Comparison of ENCODE assay signal across 8 cellular contexts in the genomic region with DNA sequence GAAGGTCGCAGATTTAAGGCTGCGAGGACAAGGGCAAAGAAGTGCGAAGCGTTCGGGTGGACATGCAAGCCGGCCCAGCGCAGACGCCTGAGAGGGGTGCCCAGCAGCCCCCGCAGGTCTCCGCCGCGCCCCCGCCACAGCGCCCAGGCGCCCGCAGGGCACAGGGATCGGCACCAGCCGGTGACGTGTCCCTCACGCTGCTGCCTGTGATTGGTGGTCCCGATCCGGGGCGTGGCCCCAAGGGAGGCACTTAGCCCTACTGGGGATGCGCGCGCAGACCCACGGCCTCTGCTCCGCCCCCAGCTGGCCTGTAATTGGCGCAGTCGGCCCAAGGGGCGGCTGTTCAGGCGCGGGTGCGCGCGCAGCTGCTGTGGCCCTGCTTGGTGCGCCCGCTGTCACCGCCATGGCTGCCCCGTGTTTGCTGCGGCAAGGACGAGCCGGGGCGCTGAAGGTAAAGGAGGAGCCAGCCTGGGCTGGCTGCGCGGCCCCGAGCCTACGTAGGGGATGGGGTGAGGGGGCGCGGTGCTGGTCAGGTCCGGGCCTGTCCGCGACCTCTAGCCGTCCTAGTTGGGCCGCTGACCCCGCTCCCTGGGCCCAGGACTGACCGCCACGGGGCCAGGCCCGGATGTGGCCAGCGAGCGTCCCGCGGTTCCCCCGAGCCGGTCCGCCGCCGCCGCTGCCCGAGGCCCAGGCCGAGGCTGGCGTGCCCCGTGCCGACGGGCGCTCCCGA. TPM values are rescaled to one million over a fixed set of nuclear protein-coding genes. Genes with fewer than 3 reads are reported as not detected.
DNase-seq lines count a peak whose midpoint lies in the region; ATAC-seq, FAIRE-seq and TF ChIP-seq lines count a peak whose summit lies in the region.

A gene (plus strand): TSS at position 379 of the 730 bp plus-strand sequence. CDS start 25 bp downstream, at position 404.

- H3K79me1 ChIP-seq in H1 (ENCODE audit: low read depth, low read length) (peaks cover 3% of the 10 kb centered on the region; the same call in 1 of the 2 replicates), mesenchymal stem cell (replicated peaks; ENCODE audit: low read length, poor library complexity, severe bottlenecking) (peaks cover 3% of the 10 kb centered on the region)

- H3K14ac ChIP-seq in H1 (ENCODE audit: insufficient read length): no peak within 1 kb of the TSS
- H3K14ac ChIP-seq in mesenchymal stem cell (ENCODE audit: low read length in 2 of 2): peak within 1 kb of the TSS in 1 of 2 experiments; percentile 89

- no peak within 1 kb of the TSS for H3K56ac ChIP-seq in H1 (replicated peaks; ENCODE audit: insufficient read length, low read depth, low read length)

- peak; percentile 89 for ATAC-seq in GM21367 (IDR thresholded peaks at IDR 0.05; ENCODE audit: unreplicated experiment)

- WGBS in H1 (ENCODE audit: extremely low coverage in 1 of 2, insufficient coverage in 1 of 2, insufficient read length in 1 of 2, insufficient replicate concordance in 2 of 2, low coverage in 1 of 2, low lambda C conversion rate in 2 of 2, missing lambda C conversion rate in 1 of 2), 2 experiments: 1% methylated on average over 69 of the region's 77 CpGs; no CpG with 5 or more reads in 1 of the 2 experiments
- WGBS in mesenchymal stem cell: under 1% methylated on average over 65 of the region's 77 CpGs

- H2BK20ac ChIP-seq in H1 (ENCODE audit: low read length): no peak within 1 kb of the TSS

- TF ChIP-seq CTCF in H1 (IDR thresholded peaks at IDR 0.05; ENCODE audit: control extremely low read depth in 1 of 3, insufficient read depth in 1 of 3, low read depth in 1 of 3, low read length in 3 of 3): no peak

- no peak within 1 kb of the TSS for H2BK120ac ChIP-seq in H1 (replicated peaks; ENCODE audit: low read depth, low read length)
- peak within 1 kb of the TSS; percentile 83 for H2BK120ac ChIP-seq in mesenchymal stem cell (ENCODE audit: low read depth, low read length)

- H3K79me2 ChIP-seq in H1 (ENCODE audit: control insufficient read depth in 1 of 2, insufficient read depth in 2 of 2, low read length in 2 of 2): peaks cover 0 to 12% of the 10 kb centered on the region in 2 experiments; a peak in 2 of 4 replicates

- H4K20me1 ChIP-seq in H1 (replicated peaks in 1 of 2; ENCODE audit: control insufficient read depth in 1 of 2, insufficient read depth in 2 of 2, low read length in 2 of 2): peaks cover 0 to 3% of the 10 kb centered on the region in 2 experiments

- H3K9ac ChIP-seq in H1 (replicated peaks in 1 of 4; ENCODE audit: extremely low read depth in 1 of 4, low read depth in 3 of 4, low read length in 3 of 4): peak within 1 kb of the TSS; percentile 69 to 89 (median 83)
- H3K9ac ChIP-seq in mesenchymal stem cell (ENCODE audit: low read length): peak within 1 kb of the TSS; percentile 92

- H4K8ac ChIP-seq in H1 (ENCODE audit: extremely low read depth, insufficient read depth, low read length) (peak within 1 kb of the TSS; percentile 94), mesenchymal stem cell (ENCODE audit: low read length) (peak within 1 kb of the TSS; percentile 99)

- FAIRE-seq in HTR-8/SVneo (lab: Jason Lieb, UNC) (peak; percentile 98), H1 (lab: Jason Lieb, UNC) (no peak)

- peak within 1 kb of the TSS; percentile 84; the same call in 1 of the 2 replicates for H3K27ac ChIP-seq in H1 (ENCODE audit: low read depth, low read length)
- peak within 1 kb of the TSS; percentile 83 for H3K27ac ChIP-seq in mesenchymal stem cell (ENCODE audit: low read length, poor library complexity, severe bottlenecking)

- H2AFZ ChIP-seq in H1 (ENCODE audit: low read length) (0 out of 2 replicates have a peak within 1 kb of the TSS, but pooled peaks have one; percentile 18), mesenchymal stem cell (ENCODE audit: low read depth, low read length) (peak within 1 kb of the TSS; percentile 72)

- peak within 1 kb of the TSS; percentile 98 for H3K18ac ChIP-seq in H1 (ENCODE audit: extremely low read depth, low read length)
- peak within 1 kb of the TSS; percentile 77 to 86 for H3K18ac ChIP-seq in mesenchymal stem cell (ENCODE audit: low read depth in 1 of 2, low read length in 2 of 2)

- peaks cover 2% of the 10 kb centered on the region for H3K23me2 ChIP-seq in H1 (ENCODE audit: low read depth, low read length)

- peak within 1 kb of the TSS; percentile 94 for H2BK5ac ChIP-seq in H1 (ENCODE audit: low read depth, low read length)
- H2BK5ac ChIP-seq in mesenchymal stem cell (ENCODE audit: low read depth, low read length, poor library complexity, severe bottlenecking): peak within 1 kb of the TSS; percentile 66

- H3K4ac ChIP-seq in H1 (replicated peaks; ENCODE audit: insufficient read length, low read depth, low read length): peak within 1 kb of the TSS; percentile 45
- peak within 1 kb of the TSS; percentile 57 to 99 for H3K4ac ChIP-seq in mesenchymal stem cell (ENCODE audit: low read depth in 1 of 2, low read length in 2 of 2)

- CTCF ChIA-PET in H1 (lab: Charles Lee; ENCODE audit: partially characterized antibody): interaction anchor here (0.5 to 3.0 kb wide), 4 partner anchors 12 to 91 kb away, joined by 3 to 11 read pairs (median 3); no protein-coding TSS in a partner anchor

- TF ChIP-seq RAD21 in H1 (IDR thresholded peaks at IDR 0.05 in 1 of 2, conservative IDR thresholded peaks at IDR 0.05 in 1 of 2; ENCODE audit: low read depth in 2 of 2, low read length in 2 of 2): no peak

- H3K23ac ChIP-seq in H1 (ENCODE audit: insufficient read length): no peak within 1 kb of the TSS
- peak within 1 kb of the TSS in 1 of 2 experiments; percentile 57 for H3K23ac ChIP-seq in mesenchymal stem cell (ENCODE audit: low read length in 2 of 2)

- H3K36me3 ChIP-seq in H1 (ENCODE audit: control insufficient read depth in 2 of 4, insufficient read depth in 4 of 4, low read length in 3 of 4) (peaks cover 4 to 10% (median 7%) of the 10 kb centered on the region in 4 experiments; a peak in 5 of 8 replicates), mesenchymal stem cell (ENCODE audit: control insufficient read depth in 1 of 2, insufficient read depth in 2 of 2, low read depth in 1 of 2, low read length in 2 of 2) (peaks cover 5 to 23% of the 10 kb centered on the region in 2 experiments)

- TF ChIP-seq POLR2A in H1 (IDR thresholded peaks at IDR 0.05; ENCODE audit: control extremely low read depth in 1 of 2, low read depth in 2 of 2, low read length in 2 of 2): peak; percentile 56 to 91

- H2AK5ac ChIP-seq in H1 (ENCODE audit: low read depth, low read length): no peak within 1 kb of the TSS
- no peak within 1 kb of the TSS for H2AK5ac ChIP-seq in mesenchymal stem cell (ENCODE audit: low read length, severe bottlenecking)

- H3K4me3 ChIP-seq in H1 (ENCODE audit: extremely low read depth in 1 of 4, insufficient read depth in 2 of 4, low read depth in 3 of 4, low read length in 4 of 4) (peak within 1 kb of the TSS; percentile 67 to 92 (median 86)), mesenchymal stem cell (ENCODE audit: insufficient read depth in 1 of 2, low read depth in 1 of 2, low read length in 2 of 2) (peak within 1 kb of the TSS; percentile 86 to 98)

- peak within 1 kb of the TSS; percentile 71 for H4K5ac ChIP-seq in H1 (ENCODE audit: insufficient read length, low read depth, low read length)

- H3K4me2 ChIP-seq in H1 (ENCODE audit: insufficient read depth in 1 of 2, low read depth in 2 of 2, low read length in 2 of 2): peak within 1 kb of the TSS; percentile 78 to 88
- peak within 1 kb of the TSS; percentile 92 for H3K4me2 ChIP-seq in mesenchymal stem cell (ENCODE audit: low read length, poor library complexity, severe bottlenecking)

- H3K27me3 ChIP-seq in H1 (replicated peaks in 1 of 4; ENCODE audit: control insufficient read depth in 3 of 4, extremely low read depth in 1 of 4, insufficient read depth in 3 of 4, low read length in 3 of 4) (no peaks in the 10 kb centered on the region), mesenchymal stem cell (ENCODE audit: control insufficient read depth in 1 of 2, insufficient read depth in 1 of 2, low read length in 2 of 2) (no peaks in the 10 kb centered on the region)

- H4K91ac ChIP-seq in H1 (replicated peaks; ENCODE audit: insufficient read length, low read length) (peak within 1 kb of the TSS; percentile 88), mesenchymal stem cell (ENCODE audit: low read length) (peak within 1 kb of the TSS; percentile 85)

- POLR2A ChIA-PET in H1 (lab: Charles Lee; ENCODE audit: partially characterized antibody): interaction anchor here (0.7 to 3.4 kb wide), 14 partner anchors 9 to 141 kb away, joined by 3 to 41 read pairs (median 5); a partner anchor contains a TSS

- TF ChIP-seq EP300 in H1 (IDR thresholded peaks at IDR 0.05; ENCODE audit: borderline replicate concordance in 1 of 2, low read depth in 2 of 2, low read length in 2 of 2): peak in 1 of 2 experiments; percentile 40; a peak in 1 of 3 replicates

- H2BK15ac ChIP-seq in H1 (ENCODE audit: low read length) (0 out of 2 replicates have a peak within 1 kb of the TSS, but pooled peaks have one; percentile 18), mesenchymal stem cell (ENCODE audit: low read depth, poor library complexity, severe bottlenecking) (no peak within 1 kb of the TSS)

- H2BK12ac ChIP-seq in H1 (ENCODE audit: low read depth, low read length) (peak within 1 kb of the TSS; percentile 76; the same call in 1 of the 2 replicates), mesenchymal stem cell (ENCODE audit: low read length in 2 of 2) (peak within 1 kb of the TSS in 1 of 2 experiments; percentile 71)

- H3K9me3 ChIP-seq in H1 (ENCODE audit: insufficient read depth in 2 of 2, low read depth in 1 of 2, low read length in 1 of 2): no peaks in the 10 kb centered on the region
- no peaks in the 10 kb centered on the region for H3K9me3 ChIP-seq in mesenchymal stem cell (ENCODE audit: control insufficient read depth, low read length)

- peak; percentile 91 for DNase-seq in COLO829 (ENCODE audit: low spot score)
- peak; percentile 97 for DNase-seq in HTR-8/SVneo (ENCODE audit: insufficient read length, low spot score)
- DNase-seq in NOMO-1 treated with dmso at 0.1 percent for 144 hours (lab: John Stamatoyannopoulos, UW; ENCODE audit: unreplicated experiment): peak; percentile 95
- DNase-seq in activated CD8-positive, alpha-beta memory T cell treated with anti-CD3 and anti-CD28 coated beads for 48 hours (ENCODE audit: low read depth in 2 of 3, low spot score in 2 of 3): peak; percentile 99 to 100 (median 100)
- DNase-seq in H1 (ENCODE audit: low read depth in 1 of 2, low spot score in 2 of 2): peak; percentile 96 to 98
- DNase-seq in mesenchymal stem cell: peak; percentile 98
- DNase-seq in stimulated activated CD8-positive, alpha-beta memory T cell treated with anti-CD3 and anti-CD28 coated beads, Interleukin-12 subunit alpha, Interleukin-12 subunit beta, amount 100 ng/mL, for 4 hours (ENCODE audit: low read depth): peak; percentile 100

- H3K4me1 ChIP-seq in H1 (replicated peaks in 1 of 4; ENCODE audit: control insufficient read depth in 3 of 4, insufficient read depth in 4 of 4, low read length in 3 of 4) (no peaks in the 10 kb centered on the region), mesenchymal stem cell (ENCODE audit: control insufficient read depth, insufficient read depth, low read depth, low read length) (peaks cover 14% of the 10 kb centered on the region)

RNA-seq across cellular contexts. Expression of the gene that starts here (rescaled TPM):
- total RNA-seq in H1 (2021; fragmentation: NEBNext Ultra II Directional; extraction: Animal tissue kit (Norgen Biotek cat#: 25700)): 44.4 and 47.1 TPM in 2 replicates
- polyA plus RNA-seq in H1 (2011; rRNA removed): 17.0 and 18.2 TPM in 2 replicates
- 23.3 TPM for polyA plus RNA-seq in H1 (2011; cell fraction: cytosol; rRNA removed)
- 23.3 TPM for polyA plus RNA-seq in H1 (2011; cell fraction: nucleus; rRNA removed)
- 27.5 to 34.5 TPM (median 31.8 TPM) in 4 replicates for polyA plus RNA-seq in H1 (2012, experiment 1 of 2)
- polyA plus RNA-seq in H1 (2012, experiment 2 of 2): 22.5 TPM
- polyA plus RNA-seq in H1 (2013, experiment 1 of 2): 40.8 TPM
- polyA plus RNA-seq in H1 (2013, experiment 2 of 2): 37.8 TPM
- 12.9 and 14.9 TPM in 2 replicates for polyA minus RNA-seq in H1 (2011; rRNA and poly(A)+ RNA removed)
- 19.4 TPM for polyA minus RNA-seq in H1 (2011; cell fraction: cytosol; rRNA and poly(A)+ RNA removed)
- polyA minus RNA-seq in H1 (2011; cell fraction: nucleus; rRNA and poly(A)+ RNA removed): 12.8 TPM
- 38.6 TPM for polyA plus RNA-seq in mesenchymal stem cell (2013, experiment 1 of 2)
- 39.6 TPM for polyA plus RNA-seq in mesenchymal stem cell (2013, experiment 2 of 2)

Comparison
In these comparisons a context has a peak if more than half of its experiments do, and no peak if none do; other contexts are left out.
1. Peak in every context shown above with its lines: DNase-seq, ATAC-seq, H3K4me3 ChIP-seq and H3K27ac ChIP-seq.